In the genomic region with DNA sequence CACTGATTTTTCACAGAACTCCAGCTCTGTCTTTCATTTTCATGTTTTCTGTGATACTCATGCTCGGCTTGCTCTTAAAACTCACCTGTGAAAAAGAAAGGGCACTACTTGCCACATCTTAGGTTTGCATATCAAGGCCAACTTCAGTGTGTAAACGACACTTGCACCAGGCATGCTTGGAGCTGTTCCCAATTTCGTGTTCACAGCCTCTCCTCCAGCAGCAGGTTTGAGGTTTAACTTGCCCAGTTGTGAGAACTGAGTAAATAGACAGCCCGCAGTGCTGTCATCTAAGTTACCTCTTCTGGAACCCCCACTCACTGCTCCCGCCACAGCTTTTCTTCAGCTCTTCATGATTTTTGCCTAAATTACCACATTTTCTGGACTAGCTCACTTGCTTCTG, we compare ENCODE assay signal across 6 cellular contexts.
DNase-seq lines count a peak whose midpoint lies in the region; ATAC-seq and TF ChIP-seq lines count a peak whose summit lies in the region.
"Not testable (repeated sequence)": the region's sequence is repeated elsewhere in the genome, so short reads cannot be mapped to it uniquely, and the experiment has no call there.

No MANE protein-coding gene starts in this region.

- not testable (repeated sequence) for H3K27me3 ChIP-seq in MM.1S (replicated peaks; ENCODE audit: insufficient read depth, low read length); right lobe of liver; upper lobe of right lung

- H3K4me2 ChIP-seq in MM.1S (ENCODE audit: low read depth, low read length): peak overlapping the region; percentile 49

- ATAC-seq in GM18498 (IDR thresholded peaks at IDR 0.05; ENCODE audit: unreplicated experiment) (peak; percentile 49), HG02678 (IDR thresholded peaks at IDR 0.05; ENCODE audit: unreplicated experiment) (peak; percentile 44), left colon (peak; percentile 60), right lobe of liver (peak; percentile 81 to 93 (median 85)), upper lobe of right lung (peak; percentile 68)

- 38% methylated on average over 5 of the region's 5 CpGs for WGBS in right lobe of liver (ENCODE audit: insufficient coverage, low coverage, low lambda C conversion rate, missing lambda C conversion rate)

- intact Hi-C loops in left colon (cut with DNase I, micrococcal nuclease); right lobe of liver (cut with DNase I); upper lobe of right lung (cut with DNase I): not testable (repeated sequence)

- H3F3A ChIP-seq in MM.1S (ENCODE audit: insufficient read depth, low read length): not testable (repeated sequence)

- not testable (repeated sequence) for H3K9me2 ChIP-seq in MM.1S (replicated peaks; ENCODE audit: insufficient read depth, low read length)

- not testable (repeated sequence) for H3K9ac ChIP-seq in MM.1S (ENCODE audit: low read length)

- not testable (repeated sequence) for H3K36me3 ChIP-seq in MM.1S (replicated peaks; ENCODE audit: insufficient read depth, low read length); right lobe of liver; upper lobe of right lung

- not testable (repeated sequence) for H3K4me3 ChIP-seq in MM.1S (ENCODE audit: low read length); right lobe of liver; upper lobe of right lung

- not testable (repeated sequence) for H4K20me1 ChIP-seq in MM.1S (ENCODE audit: insufficient read depth, low read length)

- peaks cover 18% of the 10 kb centered on the region for H3K4me1 ChIP-seq in MM.1S (ENCODE audit: low read length)
- H3K4me1 ChIP-seq in right lobe of liver, upper lobe of right lung: not testable (repeated sequence)

- not testable (repeated sequence) for H3K79me2 ChIP-seq in MM.1S (ENCODE audit: low read length)

- TF ChIP-seq POLR2A in right lobe of liver (IDR thresholded peaks at IDR 0.05): not testable (repeated sequence)

- H2AFZ ChIP-seq in MM.1S (ENCODE audit: low read length): 0 out of 2 replicates have a peak overlapping the region, but pooled peaks have one; percentile 8

- peak; percentile 39 for DNase-seq in MM.1S
- not testable (repeated sequence) for DNase-seq in left colon, right lobe of liver, upper lobe of right lung

- H3K9me3 ChIP-seq in MM.1S (replicated peaks; ENCODE audit: insufficient read depth, low read length); right lobe of liver; upper lobe of right lung: not testable (repeated sequence)

- not testable (repeated sequence) for TF ChIP-seq CTCF in MM.1S (IDR thresholded peaks at IDR 0.05; ENCODE audit: low read length); right lobe of liver (IDR thresholded peaks at IDR 0.05); upper lobe of right lung (IDR thresholded peaks at IDR 0.05)

- not testable (repeated sequence) for H3K27ac ChIP-seq in MM.1S (ENCODE audit: low read length); right lobe of liver; upper lobe of right lung
